ENCODE assay signal across 9 cellular contexts in the genomic region with DNA sequence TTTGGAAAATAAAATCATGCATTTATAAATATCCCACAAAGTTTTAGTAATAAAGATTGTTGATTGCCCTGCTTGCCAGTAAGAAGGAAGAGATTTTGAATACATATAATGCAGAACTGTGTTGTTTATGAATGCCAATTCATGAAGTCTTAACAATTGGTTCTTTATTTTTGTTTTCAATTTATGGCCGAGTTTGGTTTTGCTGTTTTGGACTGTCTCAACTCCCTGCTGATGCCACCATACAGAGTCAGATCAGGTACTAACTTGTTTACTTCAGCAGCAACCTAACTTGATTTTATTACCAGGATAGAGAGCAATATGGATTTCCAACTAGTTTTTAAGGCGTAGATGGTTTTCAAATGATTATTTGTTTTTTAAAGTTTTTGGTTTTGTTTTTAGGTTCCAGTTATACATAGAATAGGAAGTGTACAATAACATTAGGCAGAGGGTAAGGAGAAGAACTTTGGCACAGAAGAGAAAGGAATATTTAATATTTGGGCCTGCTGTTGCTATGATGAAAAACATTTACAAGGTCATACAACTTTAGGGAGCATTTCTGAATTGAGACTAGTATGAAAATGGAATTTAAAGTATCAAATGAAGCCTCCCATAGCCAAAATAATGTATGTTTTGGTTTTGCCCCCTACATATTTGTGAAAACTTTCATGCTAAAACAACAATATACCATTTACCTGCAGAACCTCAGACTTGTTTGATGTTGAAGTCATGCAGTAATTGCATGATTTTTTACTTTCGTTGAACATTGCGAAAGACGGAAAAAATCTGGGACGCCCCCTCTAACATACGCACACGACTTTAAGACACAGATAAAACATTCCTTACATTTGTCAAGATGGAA. TPM values are rescaled to one million over a fixed set of nuclear protein-coding genes. Genes with fewer than 3 reads are reported as not detected.
A peak's percentile ranks its signal among the peaks of the same experiment; 100 is the strongest.
DNase-seq lines count a peak whose midpoint lies in the region; ATAC-seq, FAIRE-seq and TF ChIP-seq lines count a peak whose summit lies in the region.
"Had no signal": no experiment of that assay in that cellular context is flagged by ENCODE, and none has a peak within 500 bp of the region (broad histone marks: within the 10 kb centered on the region; RNA-seq: fewer than 3 reads in every experiment).

No MANE protein-coding gene starts in this region.

- H3K36me3 ChIP-seq in Peyer's patch (peaks cover 0 to 4% (median 0%) of the 10 kb centered on the region in 3 donors), neural progenitor cell (peaks cover 3% of the 10 kb centered on the region)

- H3K27ac ChIP-seq in Peyer's patch, result peak overlapping the region; percentile 92 to 100 (median 98)
- no peak overlapping the region for H3K27ac ChIP-seq in neural progenitor cell

- peaks cover 14% of the 10 kb centered on the region for H3K4me1 Mint-ChIP-seq in neural progenitor cell

- no peaks in the 10 kb centered on the region for H3K27me3 Mint-ChIP-seq in neural progenitor cell (ENCODE audit: insufficient read depth, low read depth)

- DNase-seq in GM12891 (ENCODE audit: insufficient read length, low spot score) (no peak), Peyer's patch (no peak), epithelial cell of esophagus (ENCODE audit: low read depth) (peak; percentile 29), neural progenitor cell (ENCODE audit: low spot score) (no peak), activated gamma-delta T cell (lab: John Stamatoyannopoulos, UW) (no peak)
- no peak for DNase-seq in activated effector memory CD4-positive, alpha-beta T cell treated with anti-CD3 and anti-CD28 coated beads, Interleukin-2, amount 50 U/mL, for 16 hours

- peaks cover 8% of the 10 kb centered on the region for H4K20me1 ChIP-seq in neural progenitor cell (ENCODE audit: low read depth)

- H3K9me3 ChIP-seq in Peyer's patch (no peaks in the 10 kb centered on the region), neural progenitor cell (ENCODE audit: low read depth) (no peaks in the 10 kb centered on the region)

- H3K4me3 Mint-ChIP-seq in neural progenitor cell, result peak overlapping the region; percentile 89

- H3F3A ChIP-seq in neural progenitor cell (ENCODE audit: low read depth), result peaks cover 12% of the 10 kb centered on the region

- H2AFZ ChIP-seq in neural progenitor cell (replicated peaks), result peak overlapping the region; percentile 88

- peaks cover 11% of the 10 kb centered on the region for H3K79me2 ChIP-seq in neural progenitor cell (ENCODE audit: low read depth)

- no peak overlapping the region for H3K9ac ChIP-seq in neural progenitor cell

- H3K27me3 ChIP-seq in Peyer's patch (no peaks in the 10 kb centered on the region), neural progenitor cell (no peaks in the 10 kb centered on the region)

- H3K4me1 ChIP-seq in Peyer's patch (peaks cover 0 to 11% (median 6%) of the 10 kb centered on the region in 4 donors), neural progenitor cell (peaks cover 11% of the 10 kb centered on the region)

- peak overlapping the region; percentile 76 for H3K27ac Mint-ChIP-seq in neural progenitor cell

- TF ChIP-seq POLR2A in GM12891 (IDR thresholded peaks at IDR 0.05; ENCODE audit: low read depth, low read length) (no peak), Peyer's patch (IDR thresholded peaks at IDR 0.05) (no peak)

- peaks cover 9% of the 10 kb centered on the region for H3K36me3 Mint-ChIP-seq in neural progenitor cell

- ATAC-seq in GM19467 (IDR thresholded peaks at IDR 0.05; ENCODE audit: unreplicated experiment) (no peak), HG02938 (IDR thresholded peaks at IDR 0.05; ENCODE audit: unreplicated experiment) (no peak)

- FAIRE-seq in GM12891 (lab: Jason Lieb, UNC), result peak; percentile 5
- FAIRE-seq: TTC549 had no signal

- H3K9me3 Mint-ChIP-seq in neural progenitor cell, result no peaks in the 10 kb centered on the region

- H3K4me2 ChIP-seq in neural progenitor cell, result peak overlapping the region; percentile 81

- H3K4me3 ChIP-seq in Peyer's patch, result peak overlapping the region; percentile 72 to 94 (median 85)
- peak overlapping the region; percentile 54 for H3K4me3 ChIP-seq in epithelial cell of esophagus (ENCODE audit: low read length)
- peak overlapping the region; percentile 81 for H3K4me3 ChIP-seq in neural progenitor cell

- no peak for TF ChIP-seq CTCF in Peyer's patch (IDR thresholded peaks at IDR 0.05)
- TF ChIP-seq CTCF in epithelial cell of esophagus (IDR thresholded peaks at IDR 0.05; ENCODE audit: insufficient read depth, low read depth, low read length, missing control alignments), result no peak
- no peak for TF ChIP-seq CTCF in neural progenitor cell (IDR thresholded peaks at IDR 0.05)

TF ChIP-seq in GM12891, 5 proteins besides CTCF, POLR2A, EP300 and RAD21:
- no peak for TF ChIP-seq POLR2AphosphoS5 (IDR thresholded peaks at IDR 0.05; ENCODE audit: low read depth, low read length)
- no peak for TF ChIP-seq TAF1 (IDR thresholded peaks at IDR 0.05; ENCODE audit: low read depth, low read length)

RNA-seq across cellular contexts. Expression of a gene that starts 0.9 kb away (rescaled TPM):
- polyA plus RNA-seq in GM12891 (2012; ENCODE audit: low read depth, missing spikeins), result 21.6 TPM
- 10 to 100 TPM; 31.4 to 60.8 (median 52.1) TPM for total RNA-seq in Peyer's patch
- total RNA-seq in neural progenitor cell (ENCODE audit: low replicate concordance), result 20.9 and 58.2 TPM in 2 replicates
